In the genomic region with DNA sequence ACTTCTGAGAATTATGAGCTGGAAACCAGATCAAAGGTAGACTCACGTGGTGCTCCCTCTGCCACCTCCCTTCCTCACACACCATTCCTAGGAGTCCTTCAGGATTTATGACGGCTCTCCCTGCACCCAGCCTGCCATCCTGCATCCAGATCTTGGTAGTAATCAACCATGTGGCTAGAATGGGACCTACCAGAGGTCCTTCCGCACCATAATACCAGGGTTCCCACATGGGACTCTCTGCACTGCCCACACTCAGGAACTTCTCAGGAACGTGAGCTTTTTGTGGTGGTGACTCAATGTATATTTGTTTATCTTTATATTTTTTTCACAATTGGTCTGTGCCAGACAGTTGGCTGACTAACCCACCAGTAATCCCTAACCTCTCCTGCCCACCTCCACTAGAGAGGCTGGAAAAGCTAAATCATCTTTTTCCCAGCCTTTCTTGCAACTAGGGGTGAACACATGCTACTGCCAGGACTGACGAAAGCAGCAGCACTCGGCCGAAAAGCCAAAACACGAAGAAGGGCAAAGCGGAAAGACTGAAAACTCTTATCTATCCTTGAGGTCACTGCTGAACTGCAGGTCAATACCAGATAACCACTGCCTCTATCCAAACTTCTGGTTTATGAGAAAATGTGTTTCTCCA, we compare ENCODE assay signal across 8 cellular contexts.
DNase-seq lines count a peak whose midpoint lies in the region; ATAC-seq lines count a peak whose summit lies in the region.

No MANE protein-coding gene starts in this region.

- H3K4me3 Mint-ChIP-seq in stimulated activated effector memory CD8-positive, alpha-beta T cell treated with anti-CD3 and anti-CD28 coated beads, Interleukin-12 subunit alpha, Interleukin-12 subunit beta, amount 100 ng/mL, for 72 hours: peak overlapping the region; percentile 41

- H3K4me3 ChIP-seq in SJSA1: no peak overlapping the region

- DNase-seq in activated naive CD4-positive, alpha-beta T cell treated with Interleukin-2 at 50 U/mL for 16 hours: peak; percentile 36
- DNase-seq in activated naive CD4-positive, alpha-beta T cell (lab: John Stamatoyannopoulos, UW): no peak
- DNase-seq in SJSA1 (ENCODE audit: low read depth in 1 of 2, low spot score in 2 of 2): peak; percentile 91 to 98
- DNase-seq in epithelial cell of prostate (ENCODE audit: low read depth, low spot score): peak; percentile 70
- no peak for DNase-seq in stimulated activated effector memory CD8-positive, alpha-beta T cell treated with anti-CD3 and anti-CD28 coated beads, Interleukin-12 subunit alpha, Interleukin-12 subunit beta, amount 100 ng/mL, for 72 hours (ENCODE audit: low spot score in 2 of 2)
- DNase-seq in iPS-NIHi7 (ENCODE audit: extremely low spot score): no peak

- peaks cover 45% of the 10 kb centered on the region for H3K4me1 ChIP-seq in SJSA1 (replicated peaks)

- H3K36me3 ChIP-seq in SJSA1: no peaks in the 10 kb centered on the region; the same call in 1 of the 2 replicates

- H3K27ac Mint-ChIP-seq in stimulated activated effector memory CD8-positive, alpha-beta T cell treated with anti-CD3 and anti-CD28 coated beads, Interleukin-12 subunit alpha, Interleukin-12 subunit beta, amount 100 ng/mL, for 72 hours: peak overlapping the region; percentile 88

- no peaks in the 10 kb centered on the region for H3K9me3 Mint-ChIP-seq in stimulated activated effector memory CD8-positive, alpha-beta T cell treated with anti-CD3 and anti-CD28 coated beads, Interleukin-12 subunit alpha, Interleukin-12 subunit beta, amount 100 ng/mL, for 72 hours

- H3K27ac ChIP-seq in SJSA1: peak overlapping the region; percentile 84
- H3K27ac ChIP-seq in epithelial cell of prostate: peak overlapping the region; percentile 27

- peaks cover 53% of the 10 kb centered on the region for H3K36me3 Mint-ChIP-seq in stimulated activated effector memory CD8-positive, alpha-beta T cell treated with anti-CD3 and anti-CD28 coated beads, Interleukin-12 subunit alpha, Interleukin-12 subunit beta, amount 100 ng/mL, for 72 hours

- ATAC-seq in stimulated activated effector memory CD8-positive, alpha-beta T cell treated with anti-CD3 and anti-CD28 coated beads, Interleukin-12 subunit alpha, Interleukin-12 subunit beta, amount 100 ng/mL, for 72 hours: peak; percentile 29
- no peak for ATAC-seq in GM18520 (IDR thresholded peaks at IDR 0.05; ENCODE audit: unreplicated experiment)
- no peak for ATAC-seq in HG02852 (IDR thresholded peaks at IDR 0.05; ENCODE audit: unreplicated experiment)

- H3K9me3 ChIP-seq in SJSA1 (replicated peaks): no peaks in the 10 kb centered on the region

- no peaks in the 10 kb centered on the region for H3K27me3 ChIP-seq in SJSA1 (replicated peaks)

- peaks cover 85% of the 10 kb centered on the region for H3K4me1 Mint-ChIP-seq in stimulated activated effector memory CD8-positive, alpha-beta T cell treated with anti-CD3 and anti-CD28 coated beads, Interleukin-12 subunit alpha, Interleukin-12 subunit beta, amount 100 ng/mL, for 72 hours

Comparison
In these comparisons a context has a peak if more than half of its experiments do, and no peak if none do; other contexts are left out.
1. DNase-seq: peak in activated naive CD4-positive, alpha-beta T cell treated with Interleukin-2 at 50 U/mL for 16 hours (single experiment), SJSA1 (2 of 2) and epithelial cell of prostate (single experiment); none in activated naive CD4-positive, alpha-beta T cell (0 of 4), stimulated activated effector memory CD8-positive, alpha-beta T cell treated with anti-CD3 and anti-CD28 coated beads, Interleukin-12 subunit alpha, Interleukin-12 subunit beta, amount 100 ng/mL, for 72 hours (0 of 2) and iPS-NIHi7 (single experiment).